Comparison of ENCODE assay signal across 15 cellular contexts in the genomic region with DNA sequence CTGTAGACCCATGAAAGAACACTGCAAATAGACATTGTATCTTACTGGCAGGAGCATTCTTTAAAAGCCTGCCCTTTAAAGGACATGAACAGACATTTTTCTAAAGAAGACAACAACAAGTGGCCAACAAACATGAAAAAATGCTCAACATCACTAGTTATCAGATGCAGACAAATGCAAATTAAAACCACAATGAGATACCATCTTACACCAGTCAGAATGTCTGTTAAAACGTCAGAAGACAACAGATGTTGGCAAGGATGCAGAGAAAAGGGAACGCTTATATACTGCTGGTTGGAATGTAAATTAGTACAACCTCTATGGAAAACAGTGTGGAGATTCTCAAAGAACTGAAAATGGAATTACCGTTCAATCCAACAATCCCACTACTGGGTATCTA.
DNase-seq lines count a peak whose midpoint lies in the region; ATAC-seq and TF ChIP-seq lines count a peak whose summit lies in the region.
"Had no signal": no experiment of that assay in that cellular context is flagged by ENCODE, and none has a peak within 500 bp of the region (broad histone marks: within the 10 kb centered on the region; RNA-seq: fewer than 3 reads in every experiment).

No MANE protein-coding gene starts in this region.

- H3K18ac ChIP-seq in trophoblast cell (ENCODE audit: low read length) = no peak overlapping the region

- H3K4me2 ChIP-seq in Loucy (ENCODE audit: low read depth, low read length, poor library complexity, severe bottlenecking) (peak overlapping the region; percentile 33), trophoblast cell (ENCODE audit: low read length) (no peak overlapping the region)

- H3K4me3 ChIP-seq in Loucy (ENCODE audit: low read length, poor library complexity, severe bottlenecking) = no peak overlapping the region
- no peak overlapping the region for H3K4me3 ChIP-seq in trophoblast cell (ENCODE audit: low read depth, low read length)
- no peak overlapping the region for H3K4me3 ChIP-seq in uterus

- no peak overlapping the region for H3K4me3 Mint-ChIP-seq in T-helper 17 cell
- H3K4me3 Mint-ChIP-seq: B cell; CD8-positive, alpha-beta T cell; IgD-negative memory B cell had no signal

- DNase-seq in EH (ENCODE audit: low read depth) = peak; percentile 82
- no peak for DNase-seq in T-helper 17 cell
- DNase-seq in trophoblast cell = peak; percentile 39 to 85
- no peak for DNase-seq in activated effector memory CD4-positive, alpha-beta T cell treated with anti-CD3 and anti-CD28 coated beads, Interleukin-2, amount 50 U/mL, for 16 hours
- no peak for DNase-seq in uterus
- DNase-seq: CD8-positive, alpha-beta T cell; NCI-H146; NCI-H748 treated with DMSO at 0.1 percent for 48 hours; Right ventricle myocardium superior had no signal

- TF ChIP-seq POLR2A in uterus (IDR thresholded peaks at IDR 0.05) = no peak

- H3K4me1 Mint-ChIP-seq in T-helper 17 cell = peaks cover 9% of the 10 kb centered on the region

- H3F3A ChIP-seq in Loucy (ENCODE audit: low read depth) = no peaks in the 10 kb centered on the region

- ATAC-seq in T-helper 17 cell (peak; percentile 54), HG03439 (IDR thresholded peaks at IDR 0.05; ENCODE audit: unreplicated experiment) (no peak)
- ATAC-seq: CD8-positive, alpha-beta T cell; HCT116; Panc1 had no signal

- H2BK120ac ChIP-seq in trophoblast cell (ENCODE audit: insufficient read depth, low read length, poor library complexity) = no peak overlapping the region

- H3K9me3 ChIP-seq in Loucy (ENCODE audit: insufficient read depth, low read depth, low read length) (no peaks in the 10 kb centered on the region), T-helper 17 cell (ENCODE audit: control insufficient read depth, low read length, poor library complexity, severe bottlenecking) (no peaks in the 10 kb centered on the region), trophoblast cell (ENCODE audit: insufficient read depth, low read depth, low read length) (no peaks in the 10 kb centered on the region), uterus (no peaks in the 10 kb centered on the region)

- H4K8ac ChIP-seq in trophoblast cell (ENCODE audit: low read depth, low read length) = no peak overlapping the region

- H3K23ac ChIP-seq in trophoblast cell (ENCODE audit: low read length) = no peak overlapping the region

- H3K14ac ChIP-seq in trophoblast cell (ENCODE audit: low read length) = no peak overlapping the region

- H3K36me3 ChIP-seq in Loucy (ENCODE audit: insufficient read depth, low read length) (no peaks in the 10 kb centered on the region), trophoblast cell (ENCODE audit: control insufficient read depth in 1 of 2, insufficient read depth in 2 of 2, low read length in 2 of 2) (peaks cover 11 to 27% of the 10 kb centered on the region in 2 experiments), uterus (peaks cover 0 to 3% of the 10 kb centered on the region in 2 donors)

- H3K4ac ChIP-seq in trophoblast cell (ENCODE audit: low read depth, low read length) = no peak overlapping the region

- no peak overlapping the region for H3K27ac Mint-ChIP-seq in T-helper 17 cell
- H3K27ac Mint-ChIP-seq: B cell; CD8-positive, alpha-beta T cell; IgD-negative memory B cell had no signal

- intact Hi-C loops in uterus (cut with DNase I; ENCODE audit: low total_unique reads) = no loop called here

- H3K9me2 ChIP-seq in Loucy (replicated peaks; ENCODE audit: low read depth, low read length) = no peaks in the 10 kb centered on the region

- no peaks in the 10 kb centered on the region for H4K20me1 ChIP-seq in Loucy (ENCODE audit: insufficient read depth, low read length, poor library complexity, severe bottlenecking)

- H3K4me1 ChIP-seq in Loucy (ENCODE audit: insufficient read depth, low read length, poor library complexity, severe bottlenecking) = peaks cover 33% of the 10 kb centered on the region
- peaks cover 0 to 8% of the 10 kb centered on the region in 2 experiments for H3K4me1 ChIP-seq in trophoblast cell (ENCODE audit: control insufficient read depth in 1 of 2, insufficient read depth in 2 of 2, low read length in 2 of 2)
- H3K4me1 ChIP-seq in uterus = no peaks in the 10 kb centered on the region

- no peak overlapping the region for H4K12ac ChIP-seq in trophoblast cell (ENCODE audit: low read depth, low read length)

- peaks cover 2% of the 10 kb centered on the region for H3K36me3 Mint-ChIP-seq in T-helper 17 cell (ENCODE audit: low read depth)

- H3K27ac ChIP-seq in trophoblast cell (ENCODE audit: low read depth, low read length) = peak overlapping the region; percentile 79
- H3K27ac ChIP-seq in uterus = no peak overlapping the region

- H3K79me2 ChIP-seq in Loucy (ENCODE audit: insufficient read depth, low read length) (no peaks in the 10 kb centered on the region), trophoblast cell (ENCODE audit: control insufficient read depth, insufficient read depth, low read length, poor library complexity) (no peaks in the 10 kb centered on the region)

- H3K9ac ChIP-seq in Loucy (ENCODE audit: low read depth, low read length, poor library complexity, severe bottlenecking) (no peak overlapping the region), trophoblast cell (ENCODE audit: low read length) (no peak overlapping the region)

- no CpG with 5 or more reads among the region's 3 CpGs for WGBS in trophoblast cell (ENCODE audit: extremely low coverage, insufficient coverage, insufficient read length)

- no peak for TF ChIP-seq CTCF in Loucy (conservative IDR thresholded peaks at IDR 0.05; ENCODE audit: low read length)
- TF ChIP-seq CTCF in uterus (IDR thresholded peaks at IDR 0.05) = no peak

- no peak overlapping the region for H2BK12ac ChIP-seq in trophoblast cell (ENCODE audit: low read length)

- peaks cover 32% of the 10 kb centered on the region for H3K79me1 ChIP-seq in trophoblast cell (ENCODE audit: low read length)

- no peak overlapping the region for H2AFZ ChIP-seq in Loucy (ENCODE audit: low read length)
- no peak overlapping the region for H2AFZ ChIP-seq in trophoblast cell (ENCODE audit: insufficient read depth, low read length, poor library complexity)

- H4K91ac ChIP-seq in trophoblast cell (ENCODE audit: low read depth, low read length) = no peak overlapping the region

- H3K27me3 ChIP-seq in Loucy (ENCODE audit: insufficient read depth, low read length, poor library complexity, severe bottlenecking) = no peaks in the 10 kb centered on the region
- H3K27me3 ChIP-seq in trophoblast cell (ENCODE audit: insufficient read depth, low read length) = no peaks in the 10 kb centered on the region
- H3K27me3 ChIP-seq in uterus = no peaks in the 10 kb centered on the region

- no peak overlapping the region for H2BK5ac ChIP-seq in trophoblast cell (ENCODE audit: low read depth, low read length, poor library complexity)

- no peak overlapping the region for H2AK5ac ChIP-seq in trophoblast cell (ENCODE audit: low read length)

- no peaks in the 10 kb centered on the region for H3K27me3 Mint-ChIP-seq in T-helper 17 cell
- H3K27me3 Mint-ChIP-seq: B cell, IgD-negative memory B cell had no signal

Comparison
In these comparisons a context has a peak if more than half of its experiments do, and no peak if none do; other contexts are left out.
1. DNase-seq: peak in EH (single experiment) and trophoblast cell (2 of 2); none in T-helper 17 cell (0 of 3), activated effector memory CD4-positive, alpha-beta T cell treated with anti-CD3 and anti-CD28 coated beads, Interleukin-2, amount 50 U/mL, for 16 hours (single experiment) and uterus (0 of 2).